ENCODE assay signal across 9 cellular contexts in genomic region chrX:108036298-108036973, GRCh38. TPM values are rescaled to one million over a fixed set of nuclear protein-coding genes. Genes with fewer than 3 reads are reported as not detected.
A peak's percentile ranks its signal among the peaks of the same experiment; 100 is the strongest.
DNase-seq lines count a peak whose midpoint lies in the region; ATAC-seq, FAIRE-seq and TF ChIP-seq lines count a peak whose summit lies in the region.
"Had no signal": no experiment of that assay in that cellular context is flagged by ENCODE, and none has a peak within 500 bp of the region (broad histone marks: within the 10 kb centered on the region; RNA-seq: fewer than 3 reads in every experiment).

No MANE protein-coding gene starts in this region.

- no peak overlapping the region for H2AFZ ChIP-seq in fibroblast of lung (ENCODE audit: low read length)

- H3K9ac ChIP-seq in fibroblast of lung (ENCODE audit: insufficient read depth, low read length): no peak overlapping the region

- peak; percentile 80 for DNase-seq in HCEC 1CT
- DNase-seq in NCI-H748 (lab: John Stamatoyannopoulos, UW; ENCODE audit: unreplicated experiment): peak; percentile 24
- DNase-seq in fibroblast of lung (ENCODE audit: low read depth in 2 of 2): peak; percentile 63 to 84
- DNase-seq in retinal pigment epithelial cell (ENCODE audit: low read depth): peak; percentile 80
- no peak for DNase-seq in SKM-1 treated with dmso at 0.1 percent for 144 hours (lab: John Stamatoyannopoulos, UW; ENCODE audit: unreplicated experiment)
- DNase-seq in GM12892 (ENCODE audit: insufficient read length): no peak
- no peak for DNase-seq in ovary
- DNase-seq: naive thymus-derived CD8-positive, alpha-beta T cell had no signal

- no peaks in the 10 kb centered on the region for H3K27me3 ChIP-seq in fibroblast of lung (ENCODE audit: control insufficient read depth, insufficient read depth, low read length)
- H3K27me3 ChIP-seq in ovary: no peaks in the 10 kb centered on the region

- intact Hi-C loops in ovary (cut with DNase I): no loop called here

- H3K27ac ChIP-seq in fibroblast of lung (ENCODE audit: insufficient read depth, low read length) (no peak overlapping the region), ovary (no peak overlapping the region)

- H3K36me3 ChIP-seq in fibroblast of lung (ENCODE audit: control insufficient read depth, insufficient read depth, low read length) (no peaks in the 10 kb centered on the region), ovary (no peaks in the 10 kb centered on the region)

- TF ChIP-seq EP300 in ovary (IDR thresholded peaks at IDR 0.05): no peak

- no peak overlapping the region for H3K4me3 ChIP-seq in fibroblast of lung (replicated peaks in 1 of 4; ENCODE audit: control extremely low read depth in 1 of 4, insufficient read depth in 1 of 4, low read depth in 3 of 4, low read length in 4 of 4)
- H3K4me3 ChIP-seq in retinal pigment epithelial cell (ENCODE audit: low read length): no peak overlapping the region
- H3K4me3 ChIP-seq in ovary: no peak overlapping the region

- H3K9me3 ChIP-seq in fibroblast of lung (ENCODE audit: control insufficient read depth, insufficient read depth, low read depth, low read length): no peaks in the 10 kb centered on the region
- H3K9me3 ChIP-seq in ovary: no peaks in the 10 kb centered on the region

- TF ChIP-seq CTCF in fibroblast of lung (conservative IDR thresholded peaks at IDR 0.05 in 1 of 2, IDR thresholded peaks at IDR 0.05 in 1 of 2; ENCODE audit: low read depth in 1 of 2, low read length in 2 of 2) (no peak), retinal pigment epithelial cell (conservative IDR thresholded peaks at IDR 0.05; ENCODE audit: low read depth, low read length) (no peak), ovary (IDR thresholded peaks at IDR 0.05) (no peak)

- no peak for TF ChIP-seq POLR2A in GM12892 (IDR thresholded peaks at IDR 0.05; ENCODE audit: low read depth, low read length)
- no peak for TF ChIP-seq POLR2A in ovary (IDR thresholded peaks at IDR 0.05)

- H4K20me1 ChIP-seq in fibroblast of lung (ENCODE audit: control insufficient read depth, extremely low read depth, insufficient read depth, low read length): no peaks in the 10 kb centered on the region

- H3K4me1 ChIP-seq in fibroblast of lung (ENCODE audit: control insufficient read depth, extremely low read depth, insufficient read depth, low read length): no peaks in the 10 kb centered on the region
- H3K4me1 ChIP-seq in ovary (ENCODE audit: insufficient read depth): no peaks in the 10 kb centered on the region

- WGBS in ovary, 3 donors: 58 to 71% (median 70%) methylated on average over 4 of the region's 4 CpGs

- FAIRE-seq in GM12892 (lab: Jason Lieb, UNC): no peak

- ATAC-seq in HG02610 (IDR thresholded peaks at IDR 0.05; ENCODE audit: unreplicated experiment): no peak
- ATAC-seq: naive thymus-derived CD8-positive, alpha-beta T cell had no signal

- no peak overlapping the region for H3K4me2 ChIP-seq in fibroblast of lung (ENCODE audit: extremely low read depth, insufficient read depth, low read length)

- H3K79me2 ChIP-seq in fibroblast of lung (ENCODE audit: control insufficient read depth, insufficient read depth, low read length): no peaks in the 10 kb centered on the region

RNA-seq across cellular contexts. Expression of gene VSIG1, which starts 8.4 kb away (rescaled TPM):
- not detected in 2 replicates for total RNA-seq in fibroblast of lung
- polyA plus RNA-seq in fibroblast of lung: 0.02 and 0.20 TPM in 2 replicates
- polyA plus RNA-seq in fibroblast of lung (2012): not detected in 2 replicates
- polyA minus RNA-seq in fibroblast of lung (ENCODE audit: low replicate concordance): not detected in 2 replicates
- polyA plus RNA-seq in GM12892 (2012; ENCODE audit: missing spikeins): not detected
- total RNA-seq in ovary: under 1 TPM in 1 of 7 donors, not detected in 6; 0.11 TPM
- polyA plus RNA-seq in ovary: under 1 TPM; 0.04 to 0.45 TPM

RNA-seq across cellular contexts. Expression of gene TEX13B, which starts 54.3 kb away (rescaled TPM):
- total RNA-seq in fibroblast of lung (not detected in 2 replicates), ovary (not detected)
- polyA plus RNA-seq in fibroblast of lung (not detected in 2 replicates), ovary (not detected)
- polyA plus RNA-seq in fibroblast of lung (2012): not detected in 2 replicates
- not detected in 2 replicates for polyA minus RNA-seq in fibroblast of lung (ENCODE audit: low replicate concordance)
- polyA plus RNA-seq in GM12892 (2012; ENCODE audit: missing spikeins): not detected
- total RNA-seq: naive thymus-derived CD8-positive, alpha-beta T cell had no signal
- polyA plus RNA-seq: naive thymus-derived CD8-positive, alpha-beta T cell had no signal

RNA-seq across cellular contexts. Expression of gene PSMD10, which starts 54.9 kb away (rescaled TPM):
- total RNA-seq in fibroblast of lung: 72.7 and 86.3 TPM in 2 replicates
- 102 and 103 TPM in 2 replicates for polyA plus RNA-seq in fibroblast of lung
- 52.0 and 55.4 TPM in 2 replicates for polyA plus RNA-seq in fibroblast of lung (2012)
- polyA minus RNA-seq in fibroblast of lung (ENCODE audit: low replicate concordance): 3.3 and 11.0 TPM in 2 replicates
- polyA plus RNA-seq in GM12892 (2012; ENCODE audit: missing spikeins): 72.1 TPM
- total RNA-seq in ovary: 10 to 100 TPM; 24.0 to 50.5 (median 40.9) TPM
- polyA plus RNA-seq in ovary: 10 to 100 TPM; 41.6 to 59.4 TPM

RNA-seq across cellular contexts. Expression of gene ATG4A, which starts 55.1 kb away (rescaled TPM):
- 10.8 and 13.5 TPM in 2 replicates for total RNA-seq in fibroblast of lung
- polyA plus RNA-seq in fibroblast of lung: 11.4 and 13.8 TPM in 2 replicates
- 7.5 and 8.2 TPM in 2 replicates for polyA plus RNA-seq in fibroblast of lung (2012)
- polyA minus RNA-seq in fibroblast of lung (ENCODE audit: low replicate concordance): 1.0 and 6.8 TPM in 2 replicates
- polyA plus RNA-seq in GM12892 (2012; ENCODE audit: missing spikeins): 11.0 TPM
- 1 to 10 TPM; 3.7 to 8.3 (median 5.2) TPM for total RNA-seq in ovary
- polyA plus RNA-seq in ovary: 10 to 100 TPM in 1 of 2 donors, 1 to 10 TPM in 1; 3.9 to 13.5 TPM

Comparison
In these comparisons a context has a peak if more than half of its experiments do, and no peak if none do; other contexts are left out.
1. DNase-seq: peak in HCEC 1CT (single experiment), NCI-H748 (single experiment), fibroblast of lung (2 of 2) and retinal pigment epithelial cell (single experiment); none in SKM-1 treated with dmso at 0.1 percent for 144 hours (single experiment), GM12892 (single experiment) and ovary (0 of 5).